Comparison of ENCODE assay signal across 8 cellular contexts in genomic region chr17:43778337-43779144, GRCh38. TPM values are rescaled to one million over a fixed set of nuclear protein-coding genes. Genes with fewer than 3 reads are reported as not detected.
DNase-seq lines count a peak whose midpoint lies in the region; ATAC-seq and TF ChIP-seq lines count a peak whose summit lies in the region.

TSS of gene DUSP3 (minus strand) at chr17:43778977. CDS start at chr17:43778924, 53 bp downstream.

- POLR2A ChIA-PET in T-cell (lab: Charles Lee): no interaction called here

- H3K27me3 ChIP-seq in heart left ventricle (no peaks in the 10 kb centered on the region), parathyroid adenoma (ENCODE audit: control insufficient read depth, insufficient read depth, low read length) (no peaks in the 10 kb centered on the region), thyroid gland (no peaks in the 10 kb centered on the region)

- peak within 1 kb of the TSS; percentile 91 for H3K4me2 ChIP-seq in parathyroid adenoma (ENCODE audit: low read length)

- no peaks in the 10 kb centered on the region for H3K9me3 Mint-ChIP-seq in T-cell

- H3K4me3 ChIP-seq in heart left ventricle: peak within 1 kb of the TSS; percentile 85 to 100 (median 96)
- H3K4me3 ChIP-seq in parathyroid adenoma (ENCODE audit: low read depth, low read length): peak within 1 kb of the TSS; percentile 85
- peak within 1 kb of the TSS; percentile 72 to 99 (median 90) for H3K4me3 ChIP-seq in thyroid gland (replicated peaks in 1 of 3)

- DNase-seq in ELF-1 (ENCODE audit: low read depth, low spot score): peak; percentile 96
- peak; percentile 94 for DNase-seq in H4 (ENCODE audit: low spot score)
- peak; percentile 45 for DNase-seq in MV-4-11 (lab: John Stamatoyannopoulos, UW)
- DNase-seq in T-cell: peak; percentile 45 to 80 (median 68)
- peak; percentile 91 for DNase-seq in amniotic stem cell (lab: John Stamatoyannopoulos, UW)
- peak; percentile 95 to 98 (median 96) for DNase-seq in heart left ventricle
- peak; percentile 98 to 99 for DNase-seq in thyroid gland

- peaks cover 0 to 14% (median 9%) of the 10 kb centered on the region in 3 donors for H3K4me1 Mint-ChIP-seq in T-cell

- peak within 1 kb of the TSS; percentile 99 to 100 (median 100) for H3K27ac ChIP-seq in heart left ventricle
- peak within 1 kb of the TSS; percentile 98 for H3K27ac ChIP-seq in parathyroid adenoma
- peak within 1 kb of the TSS; percentile 99 to 100 (median 100) for H3K27ac ChIP-seq in thyroid gland

- TF ChIP-seq CTCF in heart left ventricle (IDR thresholded peaks at IDR 0.05): peak in 1 of 12 donors; percentile 6
- TF ChIP-seq CTCF in parathyroid adenoma (IDR thresholded peaks at IDR 0.05): no peak
- no peak for TF ChIP-seq CTCF in thyroid gland (IDR thresholded peaks at IDR 0.05)

- peaks cover 7 to 75% (median 31%) of the 10 kb centered on the region in 12 donors for H3K4me1 ChIP-seq in heart left ventricle
- H3K4me1 ChIP-seq in parathyroid adenoma: peaks cover 4% of the 10 kb centered on the region
- H3K4me1 ChIP-seq in thyroid gland: peaks cover 9 to 27% of the 10 kb centered on the region in 2 donors

- H2AFZ ChIP-seq in parathyroid adenoma: peak within 1 kb of the TSS; percentile 94

- intact Hi-C loops in heart left ventricle (cut with DNase I) (loop anchor here in 4 of 10 donors (2.0 to 5.0 kb wide), 4 partner anchors 54 to 69 kb away; partner anchors contain the start of genes MPP3 (in 4 of the 4) and CD300LG (in 3 of the 4)), thyroid gland (cut with DNase I) (no loop called here)

- H3K36me3 ChIP-seq in heart left ventricle: peaks cover 0 to 40% (median 24%) of the 10 kb centered on the region in 9 donors
- no peaks in the 10 kb centered on the region for H3K36me3 ChIP-seq in parathyroid adenoma (ENCODE audit: control insufficient read depth, insufficient read depth, low read length)
- H3K36me3 ChIP-seq in thyroid gland: peaks cover 10 to 13% of the 10 kb centered on the region in 2 donors

- WGBS in heart left ventricle, 4 donors: 0% methylated on average over 31 to 100 of the region's 100 CpGs
- 0% methylated on average over 1 to 48 of the region's 100 CpGs for WGBS in thyroid gland, 2 donors

- peaks cover 5% of the 10 kb centered on the region for H3K36me3 Mint-ChIP-seq in T-cell

- H3K27ac Mint-ChIP-seq in T-cell: peak within 1 kb of the TSS; percentile 3 to 77

- TF ChIP-seq POLR2A in heart left ventricle (IDR thresholded peaks at IDR 0.05) (peak; percentile 68 to 74), thyroid gland (IDR thresholded peaks at IDR 0.05) (peak; percentile 90 to 96)

- CTCF ChIA-PET in T-cell (lab: Charles Lee): interaction anchor here in 1 of 2 donors (0.6 kb wide), 2 partner anchors 12 kb away, joined by 3 read pairs; no protein-coding TSS in a partner anchor

- ATAC-seq in T-cell (replicated peaks in 1 of 4) (peak; percentile 97 to 99 (median 98)), heart left ventricle (peak; percentile 75 to 91 (median 88))

- H3K9ac ChIP-seq in parathyroid adenoma: peak within 1 kb of the TSS; percentile 79

- peaks cover 8% of the 10 kb centered on the region for H3K79me2 ChIP-seq in parathyroid adenoma

- peaks cover 19 to 29% of the 10 kb centered on the region in 2 donors for H3K27me3 Mint-ChIP-seq in T-cell

- peak within 1 kb of the TSS; percentile 79 to 87 (median 82) for H3K4me3 Mint-ChIP-seq in T-cell

- H3K9me3 ChIP-seq in heart left ventricle: no peaks in the 10 kb centered on the region
- no peaks in the 10 kb centered on the region for H3K9me3 ChIP-seq in parathyroid adenoma (ENCODE audit: control insufficient read depth, low read length)
- H3K9me3 ChIP-seq in thyroid gland: no peaks in the 10 kb centered on the region

RNA-seq across cellular contexts. Expression of gene DUSP3, which starts in this region (rescaled TPM):
- 34.3 and 37.3 TPM in 2 replicates for total RNA-seq in H4 (2014; rRNA removed; shearing (Covaris generic))
- 1 to 10 TPM; 8.1 to 9.8 (median 9.6) TPM for total RNA-seq in T-cell
- total RNA-seq in heart left ventricle: 100 to 1,000 TPM; 210 to 363 (median 267) TPM
- polyA plus RNA-seq in heart left ventricle: 100 to 1,000 TPM; 208 to 312 TPM
- total RNA-seq in thyroid gland: 10 to 100 TPM; 67.7 to 98.5 (median 72.0) TPM

Comparison
In these comparisons a context has a peak if more than half of its experiments do, and no peak if none do; other contexts are left out.
1. Peak in every context shown above with its lines: DNase-seq, ATAC-seq, H3K4me3 ChIP-seq and H3K27ac ChIP-seq.
2. DNase-seq: peak in every context shown above with its lines; median percentile 98 in thyroid gland; 96 in ELF-1; 96 in heart left ventricle; 94 in H4; 91 in amniotic stem cell; 68 in T-cell; 45 in MV-4-11.